Comparison of ENCODE assay signal across 15 cellular contexts in the genomic region with DNA sequence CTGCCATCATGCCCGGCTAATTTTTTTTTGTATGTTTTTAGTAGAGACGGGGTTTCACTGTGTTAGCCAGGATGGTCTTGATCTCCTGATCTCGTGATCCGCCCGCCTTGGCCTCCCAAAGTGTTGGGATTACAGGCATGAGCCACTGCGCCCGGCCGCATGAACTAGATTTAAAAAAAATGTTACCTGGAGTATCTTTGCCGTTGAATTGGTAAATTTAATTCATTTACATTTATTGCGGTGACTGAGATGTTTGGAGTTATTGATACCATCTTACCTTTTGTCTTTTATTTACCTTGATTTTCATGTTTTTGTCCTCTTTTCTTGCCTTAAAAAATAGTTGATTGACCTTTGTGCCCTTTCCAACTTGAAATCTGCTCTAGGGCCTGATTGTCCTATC. TPM values are rescaled to one million over a fixed set of nuclear protein-coding genes. Genes with fewer than 3 reads are reported as not detected.
"Had no signal": no experiment of that assay in that cellular context is flagged by ENCODE, and none has a peak within 500 bp of the region (broad histone marks: within the 10 kb centered on the region; RNA-seq: fewer than 3 reads in every experiment).

No MANE protein-coding gene starts in this region.

RNA-seq across cellular contexts. Expression of gene CHRM1, which starts 24.4 kb away (rescaled TPM):
- total RNA-seq: activated B cell treated with CpG ODN at 0.5 μM for 24 hours; activated CD4-positive, alpha-beta memory T cell treated with anti-CD3 and anti-CD28 coated beads for 36 hours; activated CD4-positive, alpha-beta memory T cell treated with anti-CD3 and anti-CD28 coated beads, Interleukin-2, amount 10 ng/mL, durations not matched to agents 7 days and 5 days; activated CD4-positive, alpha-beta T cell treated with anti-CD3 and anti-CD28 coated beads for 36 hours; activated CD4-positive, alpha-beta T cell treated with anti-CD3 and anti-CD28 coated beads, Interleukin-2, amount 10 ng/mL, durations not matched to agents 24 days and 14 days; activated CD4-positive, alpha-beta T cell treated with anti-CD3 and anti-CD28 coated beads, Interleukin-2, amount 10 ng/mL, durations not matched to agents 7 days and 5 days; activated CD8-positive, alpha-beta memory T cell treated with anti-CD3 and anti-CD28 coated beads for 36 hours; activated CD8-positive, alpha-beta memory T cell treated with anti-CD3 and anti-CD28 coated beads, Interleukin-2, amount 10 ng/mL, durations not matched to agents 7 days and 5 days; activated CD8-positive, alpha-beta T cell treated with anti-CD3 and anti-CD28 coated beads for 36 hours; activated CD8-positive, alpha-beta T cell treated with anti-CD3 and anti-CD28 coated beads, Interleukin-2, amount 10 ng/mL, durations not matched to agents 7 days and 5 days; T-cell; T-helper 1 cell treated with Interleukin-12 subunit alpha and Interleukin-12 subunit beta and Interleukin-4 antibody, amounts not matched to agents 30 ng/mL and 1 ng/mL, for 36 hours; T-helper 17 cell; T-helper 2 cell treated with Interferon-gamma antibody and Interleukin-4, amounts not matched to agents 100 ng/mL and 5 ng/mL, for 36 hours; WTC11 had no signal

RNA-seq across cellular contexts. Expression of gene SLC22A6, which starts 39.2 kb away (rescaled TPM):
- total RNA-seq: activated B cell treated with CpG ODN at 0.5 μM for 24 hours; activated CD4-positive, alpha-beta memory T cell treated with anti-CD3 and anti-CD28 coated beads for 36 hours; activated CD4-positive, alpha-beta memory T cell treated with anti-CD3 and anti-CD28 coated beads, Interleukin-2, amount 10 ng/mL, durations not matched to agents 7 days and 5 days; activated CD4-positive, alpha-beta T cell treated with anti-CD3 and anti-CD28 coated beads for 36 hours; activated CD4-positive, alpha-beta T cell treated with anti-CD3 and anti-CD28 coated beads, Interleukin-2, amount 10 ng/mL, durations not matched to agents 24 days and 14 days; activated CD4-positive, alpha-beta T cell treated with anti-CD3 and anti-CD28 coated beads, Interleukin-2, amount 10 ng/mL, durations not matched to agents 7 days and 5 days; activated CD8-positive, alpha-beta memory T cell treated with anti-CD3 and anti-CD28 coated beads for 36 hours; activated CD8-positive, alpha-beta memory T cell treated with anti-CD3 and anti-CD28 coated beads, Interleukin-2, amount 10 ng/mL, durations not matched to agents 7 days and 5 days; activated CD8-positive, alpha-beta T cell treated with anti-CD3 and anti-CD28 coated beads for 36 hours; activated CD8-positive, alpha-beta T cell treated with anti-CD3 and anti-CD28 coated beads, Interleukin-2, amount 10 ng/mL, durations not matched to agents 7 days and 5 days; T-cell; T-helper 1 cell treated with Interleukin-12 subunit alpha and Interleukin-12 subunit beta and Interleukin-4 antibody, amounts not matched to agents 30 ng/mL and 1 ng/mL, for 36 hours; T-helper 17 cell; T-helper 2 cell treated with Interferon-gamma antibody and Interleukin-4, amounts not matched to agents 100 ng/mL and 5 ng/mL, for 36 hours; WTC11 had no signal
